ENCODE assay signal across 8 cellular contexts in genomic region chr4:121192500-121192899, GRCh38. TPM values are rescaled to one million over a fixed set of nuclear protein-coding genes. Genes with fewer than 3 reads are reported as not detected.
DNase-seq lines count a peak whose midpoint lies in the region; ATAC-seq and TF ChIP-seq lines count a peak whose summit lies in the region.

No MANE protein-coding gene starts in this region.

- H3K27ac ChIP-seq in thoracic aorta = no peak overlapping the region

- peak; percentile 59 for TF ChIP-seq CTCF in thoracic aorta (IDR thresholded peaks at IDR 0.05)

- no peaks in the 10 kb centered on the region for H3K9me3 Mint-ChIP-seq in activated naive CD8-positive, alpha-beta T cell treated with anti-CD3 and anti-CD28 coated beads, Interleukin-2, amount 10 ng/mL, durations not matched to agents 7 days and 5 days
- no peaks in the 10 kb centered on the region for H3K9me3 Mint-ChIP-seq in immature natural killer cell

- no peaks in the 10 kb centered on the region for H3K27me3 Mint-ChIP-seq in activated naive CD8-positive, alpha-beta T cell treated with anti-CD3 and anti-CD28 coated beads, Interleukin-2, amount 10 ng/mL, durations not matched to agents 7 days and 5 days
- no peaks in the 10 kb centered on the region for H3K27me3 Mint-ChIP-seq in immature natural killer cell (ENCODE audit: low read depth in 3 of 3)

- H3K4me3 Mint-ChIP-seq in activated naive CD8-positive, alpha-beta T cell treated with anti-CD3 and anti-CD28 coated beads, Interleukin-2, amount 10 ng/mL, durations not matched to agents 7 days and 5 days = peak overlapping the region; percentile 55
- H3K4me3 Mint-ChIP-seq in immature natural killer cell = peak overlapping the region; percentile 40 to 69 (median 47)

- ATAC-seq in GM19395 (IDR thresholded peaks at IDR 0.05; ENCODE audit: unreplicated experiment) (peak; percentile 50), thoracic aorta (ENCODE audit: insufficient number of reproducible peaks, low FRiP score, low read depth) (no peak), esophagus mucosa (no peak)
- ATAC-seq in activated naive CD8-positive, alpha-beta T cell treated with anti-CD3 and anti-CD28 coated beads, Interleukin-2, amount 10 ng/mL, durations not matched to agents 7 days and 5 days (ENCODE audit: low read depth) = no peak

- H3K9me3 ChIP-seq in thoracic aorta = no peaks in the 10 kb centered on the region

- peak overlapping the region; percentile 18 for H3K4me3 ChIP-seq in thoracic aorta

- POLR2A ChIA-PET in activated naive CD8-positive, alpha-beta T cell treated with anti-CD3 and anti-CD28 coated beads, Interleukin-2, amount 10 ng/mL, durations not matched to agents 7 days and 5 days (lab: Charles Lee) = no interaction called here

- H3K36me3 ChIP-seq in thoracic aorta = no peaks in the 10 kb centered on the region

- H3K4me1 ChIP-seq in thoracic aorta (ENCODE audit: control insufficient read depth in 1 of 2, low read depth in 2 of 2) = peaks cover 0 to 3% of the 10 kb centered on the region in 2 donors

- H3K4me1 Mint-ChIP-seq in activated naive CD8-positive, alpha-beta T cell treated with anti-CD3 and anti-CD28 coated beads, Interleukin-2, amount 10 ng/mL, durations not matched to agents 7 days and 5 days = peaks cover 40% of the 10 kb centered on the region
- H3K4me1 Mint-ChIP-seq in immature natural killer cell = peaks cover 46 to 55% of the 10 kb centered on the region in 2 donors

- H3K27ac Mint-ChIP-seq in activated naive CD8-positive, alpha-beta T cell treated with anti-CD3 and anti-CD28 coated beads, Interleukin-2, amount 10 ng/mL, durations not matched to agents 7 days and 5 days = no peak overlapping the region
- H3K27ac Mint-ChIP-seq in immature natural killer cell = peak overlapping the region in 2 of 6 donors; percentile 45 to 61

- DNase-seq in DMS114 treated with DMSO at 0.1 percent for 48 hours (lab: John Stamatoyannopoulos, UW; ENCODE audit: unreplicated experiment) = peak; percentile 21
- DNase-seq in NCI-H2227 (lab: John Stamatoyannopoulos, UW; ENCODE audit: unreplicated experiment) = peak; percentile 0
- DNase-seq in activated naive CD8-positive, alpha-beta T cell treated with anti-CD3 and anti-CD28 coated beads, Interleukin-2, amount 10 ng/mL, durations not matched to agents 7 days and 5 days = no peak
- DNase-seq in immature natural killer cell = peak; percentile 22 to 49 (median 41)
- DNase-seq in thoracic aorta (ENCODE audit: low spot score) = no peak
- DNase-seq in ecto neural progenitor cell (ENCODE audit: low spot score) = no peak

- H3K27me3 ChIP-seq in thoracic aorta (replicated peaks; ENCODE audit: insufficient read depth) = no peaks in the 10 kb centered on the region

- H3K36me3 Mint-ChIP-seq in activated naive CD8-positive, alpha-beta T cell treated with anti-CD3 and anti-CD28 coated beads, Interleukin-2, amount 10 ng/mL, durations not matched to agents 7 days and 5 days = no peaks in the 10 kb centered on the region
- no peaks in the 10 kb centered on the region for H3K36me3 Mint-ChIP-seq in immature natural killer cell

RNA-seq across cellular contexts. Expression of gene TNIP3, which starts 28.4 kb away (rescaled TPM):
- total RNA-seq in activated naive CD8-positive, alpha-beta T cell treated with anti-CD3 and anti-CD28 coated beads, Interleukin-2, amount 10 ng/mL, durations not matched to agents 7 days and 5 days = 1 to 10 TPM; 3.0 to 3.8 TPM
- 1 to 10 TPM in 1 of 3 donors, under 1 TPM in 1, not detected in 1; 1.00 to 1.3 TPM for polyA plus RNA-seq in immature natural killer cell
- total RNA-seq in thoracic aorta (1 to 10 TPM in 1 of 2 donors, not detected in 1; 1.1 TPM), esophagus mucosa (0.60 TPM)

Comparison
In these comparisons a context has a peak if more than half of its experiments do, and no peak if none do; other contexts are left out.
1. DNase-seq: peak in DMS114 treated with DMSO at 0.1 percent for 48 hours (single experiment), NCI-H2227 (single experiment) and immature natural killer cell (3 of 3); none in activated naive CD8-positive, alpha-beta T cell treated with anti-CD3 and anti-CD28 coated beads, Interleukin-2, amount 10 ng/mL, durations not matched to agents 7 days and 5 days (single experiment), thoracic aorta (single experiment) and ecto neural progenitor cell (single experiment).